In the genomic region with DNA sequence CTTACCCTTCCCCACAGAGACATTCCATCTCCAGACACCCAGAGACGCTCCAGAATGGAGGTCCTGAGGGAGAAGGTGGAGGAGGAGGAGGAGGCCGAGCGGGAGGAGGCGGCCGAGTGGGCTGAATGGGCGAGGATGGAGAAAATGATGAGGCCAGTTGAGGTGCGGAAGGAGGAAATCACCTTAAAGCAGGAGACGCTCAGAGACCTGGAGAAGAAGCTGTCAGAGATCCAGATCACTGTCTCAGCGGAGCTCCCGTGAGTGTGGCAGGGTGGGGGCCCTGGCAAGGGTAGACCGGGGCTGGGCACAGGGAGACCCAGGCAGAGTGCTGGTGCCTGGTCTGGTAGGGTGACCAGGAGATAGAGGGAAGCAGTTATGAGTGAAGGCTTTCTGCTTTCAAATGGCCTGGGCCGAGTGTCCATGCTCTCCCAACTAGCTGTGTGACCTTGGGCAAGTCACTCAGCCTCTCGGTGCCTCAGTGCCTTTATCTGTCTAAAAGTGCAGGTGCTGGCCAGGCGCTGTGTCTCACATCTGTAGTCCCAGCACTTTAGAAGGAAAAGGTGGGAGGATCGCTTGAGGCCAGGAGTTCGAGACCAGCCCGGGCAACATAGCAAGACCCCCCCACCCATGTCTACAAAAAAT, we compare ENCODE assay signal across 25 cellular contexts. TPM values are rescaled to one million over a fixed set of nuclear protein-coding genes. Genes with fewer than 3 reads are reported as not detected.
DNase-seq lines count a peak whose midpoint lies in the region; ATAC-seq, FAIRE-seq and TF ChIP-seq lines count a peak whose summit lies in the region.
"Had no signal": no experiment of that assay in that cellular context is flagged by ENCODE, and none has a peak within 500 bp of the region (broad histone marks: within the 10 kb centered on the region; RNA-seq: fewer than 3 reads in every experiment).

No MANE protein-coding gene starts in this region.

- TF ChIP-seq CTCF in HepG2 (CRISPR knock-in tag; IDR thresholded peaks at IDR 0.05), result no peak
- no peak for TF ChIP-seq CTCF in right lobe of liver (IDR thresholded peaks at IDR 0.05)
- no peak for TF ChIP-seq CTCF in sigmoid colon (IDR thresholded peaks at IDR 0.05)
- TF ChIP-seq CTCF in heart left ventricle (IDR thresholded peaks at IDR 0.05), result no peak

- H3K27me3 ChIP-seq in HepG2 (ENCODE audit: control insufficient read depth in 1 of 2, insufficient read depth in 2 of 2, low read length in 2 of 2), result no peaks in the 10 kb centered on the region
- H3K27me3 ChIP-seq in right lobe of liver, result no peaks in the 10 kb centered on the region
- no peaks in the 10 kb centered on the region for H3K27me3 ChIP-seq in mesendoderm (ENCODE audit: insufficient read depth, low read length, poor library complexity)
- H3K27me3 ChIP-seq in sigmoid colon, result no peaks in the 10 kb centered on the region
- no peaks in the 10 kb centered on the region for H3K27me3 ChIP-seq in heart left ventricle
- H3K27me3 ChIP-seq: BE2C; BLaER1 treated with 17β-estradiol and CSF1 and Interleukin-3, amounts not matched to agents 10 nM and 100 nM had no signal

- H3K79me2 ChIP-seq in HepG2 (ENCODE audit: insufficient read depth, low read length) (no peaks in the 10 kb centered on the region), mesendoderm (ENCODE audit: control insufficient read depth, insufficient read depth, low read length) (no peaks in the 10 kb centered on the region)

- H3K23ac ChIP-seq in mesendoderm (ENCODE audit: low read length), result no peak overlapping the region

- no peak overlapping the region for H3K18ac ChIP-seq in mesendoderm (ENCODE audit: low read length)

- WGBS in HepG2 (ENCODE audit: low lambda C conversion rate), result 79% methylated on average over 17 of the region's 17 CpGs
- 86% methylated on average over 8 of the region's 17 CpGs for WGBS in right lobe of liver (ENCODE audit: insufficient coverage, low coverage, low lambda C conversion rate, missing lambda C conversion rate)
- WGBS in mesendoderm (ENCODE audit: extremely low coverage, insufficient coverage, low lambda C conversion rate), result no CpG with 5 or more reads among the region's 17 CpGs
- WGBS in sigmoid colon, 2 donors, result 92 to 94% methylated on average over 17 of the region's 17 CpGs
- WGBS in heart left ventricle, 4 donors, result 89 to 94% (median 94%) methylated on average over 17 of the region's 17 CpGs

- intact Hi-C loops in HepG2 (cut with micrococcal nuclease; ENCODE audit: unreplicated experiment), result no loop called here
- intact Hi-C loops in right lobe of liver (cut with DNase I), result no loop called here
- intact Hi-C loops in sigmoid colon (cut with DNase I), result no loop called here
- intact Hi-C loops in heart left ventricle (cut with DNase I), result no loop called here

- peaks cover 12% of the 10 kb centered on the region for H3K4me1 Mint-ChIP-seq in activated naive CD8-positive, alpha-beta T cell treated with anti-CD3 and anti-CD28 coated beads, Interleukin-2, amount 50 U/mL, for 24 hours

- BruUV-seq in HepG2 (replicated peaks; lab: Mats Ljungman, UMichigan), result no TSS peak

- peak overlapping the region; percentile 29 for H2BK5ac ChIP-seq in mesendoderm (ENCODE audit: low read length)

- no peak overlapping the region for H3K4me3 Mint-ChIP-seq in activated naive CD8-positive, alpha-beta T cell treated with anti-CD3 and anti-CD28 coated beads, Interleukin-2, amount 50 U/mL, for 24 hours
- H3K4me3 Mint-ChIP-seq: CD14-positive monocyte; CD4-positive, alpha-beta T cell had no signal

- FAIRE-seq in HepG2 (lab: Jason Lieb, UNC), result no peak
- FAIRE-seq: A204.1, D721Med, GM12878, H1 had no signal

- POLR2A ChIA-PET in HepG2 (lab: Yijun Ruan, JAX), result interaction anchor here (1.2 kb wide), 1 partner anchor 21 kb away, joined by 4 read pairs; no protein-coding TSS in a partner anchor

- no peak overlapping the region for H3K27ac Mint-ChIP-seq in activated naive CD8-positive, alpha-beta T cell treated with anti-CD3 and anti-CD28 coated beads, Interleukin-2, amount 50 U/mL, for 24 hours
- H3K27ac Mint-ChIP-seq: CD4-positive, alpha-beta T cell; CD8-positive, alpha-beta memory T cell had no signal

- no peak overlapping the region for H2AK5ac ChIP-seq in mesendoderm (ENCODE audit: low read length)

- no peaks in the 10 kb centered on the region for H3K36me3 ChIP-seq in HepG2 (replicated peaks in 1 of 2; ENCODE audit: control insufficient read depth in 1 of 2, insufficient read depth in 2 of 2, low read length in 2 of 2)
- no peaks in the 10 kb centered on the region for H3K36me3 ChIP-seq in right lobe of liver
- no peaks in the 10 kb centered on the region for H3K36me3 ChIP-seq in mesendoderm (ENCODE audit: control insufficient read depth, insufficient read depth, low read length)
- no peaks in the 10 kb centered on the region for H3K36me3 ChIP-seq in sigmoid colon
- H3K36me3 ChIP-seq in heart left ventricle, result no peaks in the 10 kb centered on the region
- H3K36me3 ChIP-seq: BE2C; BLaER1 treated with 17β-estradiol and CSF1 and Interleukin-3, amounts not matched to agents 10 nM and 100 nM had no signal

- H3K4me3 ChIP-seq in HepG2 (replicated peaks in 1 of 3; ENCODE audit: insufficient read depth in 1 of 3, low read depth in 2 of 3, low read length in 3 of 3) (no peak overlapping the region), right lobe of liver (no peak overlapping the region), mesendoderm (ENCODE audit: low read length) (no peak overlapping the region), sigmoid colon (no peak overlapping the region), heart left ventricle (no peak overlapping the region)
- H3K4me3 ChIP-seq: BLaER1 treated with 17β-estradiol and CSF1 and Interleukin-3, amounts not matched to agents 10 nM and 100 nM; GM12878 had no signal

- in situ Hi-C loops in HepG2 (cut with HindIII; ENCODE audit: extremely low pct_ligation_motif_present, low pct_unique_long_range_greater_than_20kb), result no loop called here

- H3K27ac ChIP-seq in HepG2 (ENCODE audit: extremely low read length, insufficient read depth, low read length) (no peak overlapping the region), right lobe of liver (no peak overlapping the region), mesendoderm (ENCODE audit: low read depth, low read length) (no peak overlapping the region), sigmoid colon (no peak overlapping the region), heart left ventricle (no peak overlapping the region)
- H3K27ac ChIP-seq: 22Rv1 had no signal

- DNase-seq in HepG2 (ENCODE audit: low spot score) (no peak), right lobe of liver (no peak), mesendoderm (no peak), sigmoid colon (peak; percentile 52), heart left ventricle (no peak)
- no peak for DNase-seq in activated naive CD8-positive, alpha-beta T cell treated with anti-CD3 and anti-CD28 coated beads, Interleukin-2, amount 50 U/mL, for 24 hours
- DNase-seq: AML-193; BE2C; CD4-positive, alpha-beta T cell; CD8-positive, alpha-beta memory T cell; DMS 273 treated with DMSO at 0.1 percent for 48 hours; DMS79; EL; GDM1; H7; HCEC 1CT had no signal

- H3K36me3 Mint-ChIP-seq in activated naive CD8-positive, alpha-beta T cell treated with anti-CD3 and anti-CD28 coated beads, Interleukin-2, amount 50 U/mL, for 24 hours (ENCODE audit: low read depth), result no peaks in the 10 kb centered on the region
- H3K36me3 Mint-ChIP-seq: CD14-positive monocyte; CD8-positive, alpha-beta memory T cell had no signal

- H3K9me3 ChIP-seq in HepG2 (ENCODE audit: low read length), result no peaks in the 10 kb centered on the region
- no peaks in the 10 kb centered on the region for H3K9me3 ChIP-seq in right lobe of liver
- H3K9me3 ChIP-seq in sigmoid colon, result no peaks in the 10 kb centered on the region
- no peaks in the 10 kb centered on the region for H3K9me3 ChIP-seq in heart left ventricle
- H3K9me3 ChIP-seq: BE2C; BLaER1 treated with 17β-estradiol and CSF1 and Interleukin-3, amounts not matched to agents 10 nM and 100 nM had no signal

- TF ChIP-seq POLR2A in HepG2 (IDR thresholded peaks at IDR 0.05; ENCODE audit: insufficient read depth in 1 of 2, low read depth in 2 of 2, low read length in 2 of 2), result no peak
- TF ChIP-seq POLR2A in right lobe of liver (IDR thresholded peaks at IDR 0.05), result no peak
- no peak for TF ChIP-seq POLR2A in sigmoid colon (IDR thresholded peaks at IDR 0.05)
- no peak for TF ChIP-seq POLR2A in heart left ventricle (IDR thresholded peaks at IDR 0.05)

- H3K4me1 ChIP-seq in HepG2 (ENCODE audit: insufficient read depth, low read length) (peaks cover 91% of the 10 kb centered on the region), right lobe of liver (peaks cover 0 to 29% (median 2%) of the 10 kb centered on the region in 4 donors), mesendoderm (ENCODE audit: control insufficient read depth, low read depth, low read length) (no peaks in the 10 kb centered on the region), sigmoid colon (no peaks in the 10 kb centered on the region), heart left ventricle (no peaks in the 10 kb centered on the region)
- H3K4me1 ChIP-seq: BE2C had no signal

- no peaks in the 10 kb centered on the region for H3K79me1 ChIP-seq in mesendoderm (ENCODE audit: low read length)

- H4K8ac ChIP-seq in mesendoderm (ENCODE audit: low read depth, low read length), result no peak overlapping the region

- H2BK120ac ChIP-seq in mesendoderm (ENCODE audit: low read depth, low read length), result no peak overlapping the region

- H3K9me3 Mint-ChIP-seq in activated naive CD8-positive, alpha-beta T cell treated with anti-CD3 and anti-CD28 coated beads, Interleukin-2, amount 50 U/mL, for 24 hours, result no peaks in the 10 kb centered on the region
- H3K9me3 Mint-ChIP-seq: CD4-positive, alpha-beta T cell; CD8-positive, alpha-beta memory T cell had no signal

- H3K27me3 Mint-ChIP-seq in activated naive CD8-positive, alpha-beta T cell treated with anti-CD3 and anti-CD28 coated beads, Interleukin-2, amount 50 U/mL, for 24 hours, result no peaks in the 10 kb centered on the region
- H3K27me3 Mint-ChIP-seq: CD4-positive, alpha-beta T cell had no signal

- H3K4ac ChIP-seq in mesendoderm (ENCODE audit: low read depth, low read length), result no peak overlapping the region

- no peak for TF ChIP-seq EP300 in HepG2 (IDR thresholded peaks at IDR 0.05; ENCODE audit: low read depth in 2 of 2, low read length in 2 of 2)
- TF ChIP-seq EP300 in HepG2 (CRISPR knock-in tag; IDR thresholded peaks at IDR 0.05; ENCODE audit: borderline replicate concordance), result no peak
- TF ChIP-seq EP300 in sigmoid colon (IDR thresholded peaks at IDR 0.05), result no peak

- H2BK15ac ChIP-seq in mesendoderm (replicated peaks; ENCODE audit: low read depth), result no peak overlapping the region

- ATAC-seq in HepG2 (no peak), right lobe of liver (no peak), HG03432 (IDR thresholded peaks at IDR 0.05; ENCODE audit: unreplicated experiment) (no peak), heart left ventricle (no peak)
- ATAC-seq in activated naive CD8-positive, alpha-beta T cell treated with anti-CD3 and anti-CD28 coated beads, Interleukin-2, amount 50 U/mL, for 24 hours, result no peak
- ATAC-seq: GM12878 had no signal

- no peaks in the 10 kb centered on the region for H4K20me1 ChIP-seq in HepG2 (ENCODE audit: insufficient read depth, low read length)
- H4K20me1 ChIP-seq: BLaER1 treated with 17β-estradiol and CSF1 and Interleukin-3, amounts not matched to agents 10 nM and 100 nM had no signal

- no peak overlapping the region for H3K9ac ChIP-seq in HepG2 (ENCODE audit: insufficient read depth, low read depth, low read length)
- H3K9ac ChIP-seq in mesendoderm (ENCODE audit: low read length), result no peak overlapping the region
- H3K9ac ChIP-seq: BLaER1 treated with 17β-estradiol and CSF1 and Interleukin-3, amounts not matched to agents 10 nM and 100 nM had no signal

- H3K56ac ChIP-seq in mesendoderm (ENCODE audit: low read length), result no peak overlapping the region

- H3K4me2 ChIP-seq in HepG2 (ENCODE audit: low read depth, low read length) (no peak overlapping the region), mesendoderm (ENCODE audit: low read length) (no peak overlapping the region)
- H3K4me2 ChIP-seq: BLaER1 treated with 17β-estradiol and CSF1 and Interleukin-3, amounts not matched to agents 10 nM and 100 nM had no signal

- CTCF ChIA-PET in HepG2 (lab: Yijun Ruan, JAX; ENCODE audit: low intra/inter-chr PET ratio, low total read pairs), result no interaction called here

- H4K5ac ChIP-seq in mesendoderm (ENCODE audit: low read length), result no peak overlapping the region

- TF ChIP-seq RAD21 in HepG2 (CRISPR knock-in tag; IDR thresholded peaks at IDR 0.05), result no peak

- H2AFZ ChIP-seq in HepG2 (ENCODE audit: low read length), result no peak overlapping the region

RNA-seq across cellular contexts. Expression of a gene that starts 3.4 kb away (rescaled TPM):
- 2.7 and 3.4 TPM in 2 replicates for total RNA-seq in HepG2 (2016; rRNA removed; fragmentation: Illumina TruSeq; extraction: Trizol)
- 0.26 and 1.5 TPM in 2 replicates for total RNA-seq in HepG2 (2016; cell fraction: cytosol; rRNA removed; fragmentation: Illumina TruSeq; extraction: Trizol; ENCODE audit: low read depth)
- 2.4 and 2.5 TPM in 2 replicates for total RNA-seq in HepG2 (2016; cell fraction: insoluble cytoplasmic fraction; rRNA removed; fragmentation: Illumina TruSeq; extraction: Trizol)
- total RNA-seq in HepG2 (2016; cell fraction: membrane; rRNA removed; fragmentation: Illumina TruSeq; extraction: Trizol), result 1.4 and 2.1 TPM in 2 replicates
- 0.59 and 1.6 TPM in 2 replicates for total RNA-seq in HepG2 (2016; cell fraction: nucleus; rRNA removed; fragmentation: Illumina TruSeq; extraction: Trizol)
- 3.4 and 3.5 TPM in 2 replicates for polyA plus RNA-seq in HepG2 (2011; rRNA removed)
- polyA plus RNA-seq in HepG2 (2011; cell fraction: cytosol; rRNA removed), result 2.7 and 3.1 TPM in 2 replicates
- 3.4 TPM in 2 replicates for polyA plus RNA-seq in HepG2 (2011; cell fraction: nucleus; rRNA removed)
- polyA plus RNA-seq in HepG2 (2012), result 4.1 and 4.4 TPM in 2 replicates
- polyA plus RNA-seq in HepG2 (2016; cell fraction: cytosol; fragmentation: Illumina TruSeq; extraction: Trizol; ENCODE audit: low read depth), result 0.70 and 1.3 TPM in 2 replicates
- 2.0 and 2.4 TPM in 2 replicates for polyA plus RNA-seq in HepG2 (2016; cell fraction: insoluble cytoplasmic fraction; fragmentation: Illumina TruSeq; extraction: Trizol; ENCODE audit: low read depth)
- 1.0 and 1.1 TPM in 2 replicates for polyA plus RNA-seq in HepG2 (2016; cell fraction: membrane; fragmentation: Illumina TruSeq; extraction: Trizol; ENCODE audit: low read depth)
- 1.6 and 1.8 TPM in 2 replicates for polyA plus RNA-seq in HepG2 (2016; cell fraction: nucleus; fragmentation: Illumina TruSeq; extraction: Trizol; ENCODE audit: insufficient read depth, low read depth)
- polyA minus RNA-seq in HepG2 (2011; rRNA and poly(A)+ RNA removed; ENCODE audit: low replicate concordance), result 1.2 TPM in 1 of 2 replicates, not detected in the other
- polyA minus RNA-seq in HepG2 (2011; cell fraction: cytosol; rRNA and poly(A)+ RNA removed), result 0.99 and 1.1 TPM in 2 replicates
- 1.3 and 2.5 TPM in 2 replicates for polyA minus RNA-seq in HepG2 (2011; cell fraction: nucleus; rRNA and poly(A)+ RNA removed)
- under 1 TPM; 0.06 to 0.37 (median 0.19) TPM for total RNA-seq in right lobe of liver
- 0.06 TPM for polyA plus RNA-seq in mesendoderm (2013, experiment 1 of 2)
- not detected for polyA plus RNA-seq in mesendoderm (2013, experiment 2 of 2)
- total RNA-seq in sigmoid colon, result not detected
- polyA plus RNA-seq in sigmoid colon, result not detected
- under 1 TPM in 1 of 9 donors, not detected in 8; 0.29 TPM for total RNA-seq in heart left ventricle
- not detected for polyA plus RNA-seq in heart left ventricle
- total RNA-seq: CD4-positive, alpha-beta T cell; CD8-positive, alpha-beta memory T cell; H1 had no signal
- polyA plus RNA-seq: AG04450; CD8-positive, alpha-beta memory T cell had no signal

RNA-seq across cellular contexts. Expression of a gene that starts 29.9 kb away (rescaled TPM):
- total RNA-seq in HepG2 (2016; rRNA removed; fragmentation: Illumina TruSeq; extraction: Trizol), result 1.0 and 2.7 TPM in 2 replicates
- 0.79 and 1.1 TPM in 2 replicates for total RNA-seq in HepG2 (2016; cell fraction: cytosol; rRNA removed; fragmentation: Illumina TruSeq; extraction: Trizol; ENCODE audit: low read depth)
- total RNA-seq in HepG2 (2016; cell fraction: insoluble cytoplasmic fraction; rRNA removed; fragmentation: Illumina TruSeq; extraction: Trizol), result 1.1 and 2.2 TPM in 2 replicates
- total RNA-seq in HepG2 (2016; cell fraction: membrane; rRNA removed; fragmentation: Illumina TruSeq; extraction: Trizol), result 1.0 and 1.5 TPM in 2 replicates
- total RNA-seq in HepG2 (2016; cell fraction: nucleus; rRNA removed; fragmentation: Illumina TruSeq; extraction: Trizol), result 2.3 and 2.7 TPM in 2 replicates
- 11.8 and 13.6 TPM in 2 replicates for polyA plus RNA-seq in HepG2 (2011; rRNA removed)
- 10.8 and 11.2 TPM in 2 replicates for polyA plus RNA-seq in HepG2 (2011; cell fraction: cytosol; rRNA removed)
- 21.1 and 23.7 TPM in 2 replicates for polyA plus RNA-seq in HepG2 (2011; cell fraction: nucleus; rRNA removed)
- polyA plus RNA-seq in HepG2 (2012), result 5.8 and 8.1 TPM in 2 replicates
- polyA plus RNA-seq in HepG2 (2016; cell fraction: cytosol; fragmentation: Illumina TruSeq; extraction: Trizol; ENCODE audit: low read depth), result 0.49 and 0.54 TPM in 2 replicates
- 1.3 TPM in 2 replicates for polyA plus RNA-seq in HepG2 (2016; cell fraction: insoluble cytoplasmic fraction; fragmentation: Illumina TruSeq; extraction: Trizol; ENCODE audit: low read depth)
- polyA plus RNA-seq in HepG2 (2016; cell fraction: membrane; fragmentation: Illumina TruSeq; extraction: Trizol; ENCODE audit: low read depth), result 0.65 and 1.0 TPM in 2 replicates
- polyA plus RNA-seq in HepG2 (2016; cell fraction: nucleus; fragmentation: Illumina TruSeq; extraction: Trizol; ENCODE audit: insufficient read depth, low read depth), result 5.4 and 6.5 TPM in 2 replicates
- 0.91 and 31.9 TPM in 2 replicates for polyA minus RNA-seq in HepG2 (2011; rRNA and poly(A)+ RNA removed; ENCODE audit: low replicate concordance)
- polyA minus RNA-seq in HepG2 (2011; cell fraction: cytosol; rRNA and poly(A)+ RNA removed), result 4.7 and 5.3 TPM in 2 replicates
- polyA minus RNA-seq in HepG2 (2011; cell fraction: nucleus; rRNA and poly(A)+ RNA removed), result 8.9 and 10.4 TPM in 2 replicates
- 1 to 10 TPM in 1 of 6 experiments, under 1 TPM in 5; 0.37 to 1.6 (median 0.83) TPM for total RNA-seq in right lobe of liver
- polyA plus RNA-seq in mesendoderm (2013, experiment 1 of 2), result 0.06 TPM
- 0.10 TPM for polyA plus RNA-seq in mesendoderm (2013, experiment 2 of 2)
- total RNA-seq in sigmoid colon, result 1 to 10 TPM; 3.0 to 6.6 (median 4.9) TPM
- 1 to 10 TPM in 2 of 3 donors, under 1 TPM in 1; 0.69 to 3.6 (median 2.4) TPM for polyA plus RNA-seq in sigmoid colon
- total RNA-seq in heart left ventricle, result 1 to 10 TPM in 1 of 9 donors, under 1 TPM in 8; 0.12 to 1.4 (median 0.53) TPM
- under 1 TPM; 0.15 to 0.61 TPM for polyA plus RNA-seq in heart left ventricle
- total RNA-seq: CD8-positive, alpha-beta memory T cell; GM12878 had no signal
- polyA plus RNA-seq: AG04450; CD8-positive, alpha-beta memory T cell had no signal

RNA-seq across cellular contexts. Expression of a gene that starts 37.6 kb away (rescaled TPM):
- total RNA-seq in HepG2 (2016; rRNA removed; fragmentation: Illumina TruSeq; extraction: Trizol) (25.2 and 31.5 TPM in 2 replicates), right lobe of liver (10 to 100 TPM in 2 of 6 experiments, 1 to 10 TPM in 4; 5.6 to 17.5 (median 8.5) TPM), sigmoid colon (10 to 100 TPM in 2 of 4 donors, 1 to 10 TPM in 2; 4.3 to 15.0 (median 10.1) TPM), heart left ventricle (10 to 100 TPM; 10.6 to 20.5 (median 15.3) TPM)
- 14.2 and 18.3 TPM in 2 replicates for total RNA-seq in HepG2 (2016; cell fraction: cytosol; rRNA removed; fragmentation: Illumina TruSeq; extraction: Trizol; ENCODE audit: low read depth)
- total RNA-seq in HepG2 (2016; cell fraction: insoluble cytoplasmic fraction; rRNA removed; fragmentation: Illumina TruSeq; extraction: Trizol), result 21.2 and 33.1 TPM in 2 replicates
- total RNA-seq in HepG2 (2016; cell fraction: membrane; rRNA removed; fragmentation: Illumina TruSeq; extraction: Trizol), result 34.3 and 42.2 TPM in 2 replicates
- 21.9 and 25.7 TPM in 2 replicates for total RNA-seq in HepG2 (2016; cell fraction: nucleus; rRNA removed; fragmentation: Illumina TruSeq; extraction: Trizol)
- polyA plus RNA-seq in HepG2 (2011; rRNA removed) (39.8 and 43.5 TPM in 2 replicates), sigmoid colon (10 to 100 TPM in 2 of 3 donors, 1 to 10 TPM in 1; 8.6 to 18.6 (median 10.8) TPM), heart left ventricle (10 to 100 TPM in 1 of 2 donors, 1 to 10 TPM in 1; 8.0 to 19.1 TPM)
- polyA plus RNA-seq in HepG2 (2011; cell fraction: cytosol; rRNA removed), result 17.4 and 27.7 TPM in 2 replicates
- 122 and 146 TPM in 2 replicates for polyA plus RNA-seq in HepG2 (2011; cell fraction: nucleus; rRNA removed)
- 16.2 and 20.9 TPM in 2 replicates for polyA plus RNA-seq in HepG2 (2012)
- 15.0 and 20.0 TPM in 2 replicates for polyA plus RNA-seq in HepG2 (2016; cell fraction: cytosol; fragmentation: Illumina TruSeq; extraction: Trizol; ENCODE audit: low read depth)
- 22.6 and 30.3 TPM in 2 replicates for polyA plus RNA-seq in HepG2 (2016; cell fraction: insoluble cytoplasmic fraction; fragmentation: Illumina TruSeq; extraction: Trizol; ENCODE audit: low read depth)
- 30.4 and 34.5 TPM in 2 replicates for polyA plus RNA-seq in HepG2 (2016; cell fraction: membrane; fragmentation: Illumina TruSeq; extraction: Trizol; ENCODE audit: low read depth)
- 49.3 and 53.8 TPM in 2 replicates for polyA plus RNA-seq in HepG2 (2016; cell fraction: nucleus; fragmentation: Illumina TruSeq; extraction: Trizol; ENCODE audit: insufficient read depth, low read depth)
- polyA minus RNA-seq in HepG2 (2011; rRNA and poly(A)+ RNA removed; ENCODE audit: low replicate concordance), result 29.8 and 60.0 TPM in 2 replicates
- 13.6 and 19.1 TPM in 2 replicates for polyA minus RNA-seq in HepG2 (2011; cell fraction: cytosol; rRNA and poly(A)+ RNA removed)
- polyA minus RNA-seq in HepG2 (2011; cell fraction: nucleus; rRNA and poly(A)+ RNA removed), result 27.9 and 30.3 TPM in 2 replicates
- 30.2 TPM for polyA plus RNA-seq in mesendoderm (2013, experiment 1 of 2)
- polyA plus RNA-seq in mesendoderm (2013, experiment 2 of 2), result 30.1 TPM
